In genomic region chr21:42253466-42253865, GRCh38 we compare ENCODE assay signal across 19 cellular contexts. TPM values are rescaled to one million over a fixed set of nuclear protein-coding genes. Genes with fewer than 3 reads are reported as not detected.
"Had no signal": no experiment of that assay in that cellular context is flagged by ENCODE, and none has a peak within 500 bp of the region (broad histone marks: within the 10 kb centered on the region; RNA-seq: fewer than 3 reads in every experiment).

No MANE protein-coding gene starts in this region.

- H3K4me3 ChIP-seq: adrenal gland, cardiac muscle cell, left lung, right lobe of liver had no signal

- ATAC-seq: left lung, right lobe of liver, SK-N-SH treated with all-trans-retinoic acid at 6 μM for 48 hours had no signal

- H3K4me1 ChIP-seq: parathyroid adenoma, right lobe of liver had no signal

- H3K36me3 ChIP-seq: adrenal gland, cardiac muscle cell, left lung, neutrophil, right lobe of liver had no signal

- H3K9me3 ChIP-seq: adrenal gland, left lung, neutrophil, right lobe of liver had no signal

- DNase-seq: activated CD4-positive, alpha-beta T cell treated with anti-CD3 and anti-CD28 coated beads, Interleukin-2, amount 50 U/mL, for 1 hour; activated CD4-positive, CD25-positive, alpha-beta regulatory T cell; activated CD8-positive, alpha-beta memory T cell treated with anti-CD3 and anti-CD28 coated beads, Interleukin-2, amount 50 U/mL, for 4 hours; activated effector memory CD4-positive, alpha-beta T cell treated with anti-CD3 and anti-CD28 coated beads, Interleukin-2, amount 50 U/mL, for 16 hours; activated naive CD4-positive, alpha-beta T cell treated with anti-CD3 and anti-CD28 coated beads, Interleukin-2, amount 50 U/mL, for 16 hours; activated T-cell treated with anti-CD3 and anti-CD28 coated beads, Interleukin-2, amount 50 U/mL, for 48 hours; adrenal gland; foreskin melanocyte; stimulated activated CD4-positive, alpha-beta T cell treated with anti-CD3 and anti-CD28 coated beads, Interleukin-15, amount 100 ng/mL, for 24 hours; stimulated activated CD4-positive, alpha-beta T cell treated with anti-CD3 and anti-CD28 coated beads, Interleukin-4, amount 100 ng/mL, for 1 hour; T-helper 1 cell; T1000 had no signal

- H3K27ac ChIP-seq: adrenal gland, cardiac muscle cell, left lung, neutrophil, parathyroid adenoma, right lobe of liver had no signal

- H3K27me3 ChIP-seq: adrenal gland, cardiac muscle cell, left lung, right lobe of liver had no signal

RNA-seq across cellular contexts. Expression of gene ABCG1, which starts 34.5 kb away (rescaled TPM):
- total RNA-seq: epithelial cell of proximal tubule had no signal
